8 cellular contexts compared by ENCODE assay signal in genomic region chr4:156946508-156947197, GRCh38.
DNase-seq lines count a peak whose midpoint lies in the region; ATAC-seq and FAIRE-seq lines count a peak whose summit lies in the region.

No MANE protein-coding gene starts in this region.

- DNase-seq in DMS 273 (lab: John Stamatoyannopoulos, UW; ENCODE audit: unreplicated experiment) (peak; percentile 44), DMS 273 treated with DMSO at 0.1 percent for 48 hours (lab: John Stamatoyannopoulos, UW) (no peak), astrocyte of the hippocampus (ENCODE audit: low read depth, low spot score) (peak; percentile 87), kidney glomerular epithelial cell (lab: John Stamatoyannopoulos, UW) (peak; percentile 98), urothelium cell line (ENCODE audit: low spot score) (peak; percentile 65), pons (ENCODE audit: low spot score) (no peak)
- no peak for DNase-seq in stimulated activated CD8-positive, alpha-beta memory T cell treated with anti-CD3 and anti-CD28 coated beads, Interleukin-4, amount 100 ng/mL, for 48 hours

- no peak for ATAC-seq in GM19023 (IDR thresholded peaks at IDR 0.05; ENCODE audit: unreplicated experiment)

- FAIRE-seq in urothelium cell line (lab: Jason Lieb, UNC) = no peak

Comparison
In these comparisons a context has a peak if more than half of its experiments do, and no peak if none do; other contexts are left out.
1. DNase-seq: peak in DMS 273 (single experiment), astrocyte of the hippocampus (single experiment), kidney glomerular epithelial cell (single experiment) and urothelium cell line (single experiment); none in DMS 273 treated with DMSO at 0.1 percent for 48 hours (single experiment), pons (single experiment) and stimulated activated CD8-positive, alpha-beta memory T cell treated with anti-CD3 and anti-CD28 coated beads, Interleukin-4, amount 100 ng/mL, for 48 hours (single experiment).